ENCODE assay signal across 1 cellular context in the genomic region with DNA sequence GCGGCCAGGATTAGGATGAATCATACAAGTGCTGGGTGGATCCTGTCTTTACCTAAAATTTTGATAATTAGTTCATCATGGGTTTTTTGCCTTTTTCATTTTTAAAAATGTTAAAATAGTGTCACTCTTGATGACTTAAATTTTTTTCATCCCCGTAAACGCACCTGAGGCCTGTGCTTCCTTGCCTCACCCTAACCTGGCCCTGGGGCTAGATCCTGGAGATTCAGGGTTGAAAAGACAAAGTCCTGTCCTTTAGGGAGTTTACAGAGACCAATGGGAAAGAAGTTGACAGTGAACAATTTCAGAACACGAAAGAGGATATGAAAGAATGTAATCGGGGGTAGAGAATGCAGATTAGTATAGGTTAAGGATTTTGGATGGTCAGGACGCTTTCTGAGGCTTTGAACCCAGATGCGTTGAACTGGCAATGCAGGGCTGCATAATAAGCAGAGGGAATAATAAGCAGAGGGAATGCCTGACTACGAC.
TF ChIP-seq lines count a peak whose summit lies in the region.

No MANE protein-coding gene starts in this region.

TF ChIP-seq in WTC11, 78 proteins besides CTCF, POLR2A, EP300 and RAD21 (continued from another document):
- TF ChIP-seq, protein P1, sequence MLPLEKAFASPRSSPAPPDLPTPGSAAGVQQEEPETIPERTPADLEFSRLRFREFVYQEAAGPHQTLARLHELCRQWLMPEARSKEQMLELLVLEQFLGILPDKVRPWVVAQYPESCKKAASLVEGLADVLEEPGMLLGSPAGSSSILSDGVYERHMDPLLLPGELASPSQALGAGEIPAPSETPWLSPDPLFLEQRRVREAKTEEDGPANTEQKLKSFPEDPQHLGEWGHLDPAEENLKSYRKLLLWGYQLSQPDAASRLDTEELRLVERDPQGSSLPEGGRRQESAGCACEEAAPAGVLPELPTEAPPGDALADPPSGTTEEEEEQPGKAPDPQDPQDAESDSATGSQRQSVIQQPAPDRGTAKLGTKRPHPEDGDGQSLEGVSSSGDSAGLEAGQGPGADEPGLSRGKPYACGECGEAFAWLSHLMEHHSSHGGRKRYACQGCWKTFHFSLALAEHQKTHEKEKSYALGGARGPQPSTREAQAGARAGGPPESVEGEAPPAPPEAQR (CRISPR knock-in tag; IDR thresholded peaks at IDR 0.05): no peak
- TF ChIP-seq, protein P2, sequence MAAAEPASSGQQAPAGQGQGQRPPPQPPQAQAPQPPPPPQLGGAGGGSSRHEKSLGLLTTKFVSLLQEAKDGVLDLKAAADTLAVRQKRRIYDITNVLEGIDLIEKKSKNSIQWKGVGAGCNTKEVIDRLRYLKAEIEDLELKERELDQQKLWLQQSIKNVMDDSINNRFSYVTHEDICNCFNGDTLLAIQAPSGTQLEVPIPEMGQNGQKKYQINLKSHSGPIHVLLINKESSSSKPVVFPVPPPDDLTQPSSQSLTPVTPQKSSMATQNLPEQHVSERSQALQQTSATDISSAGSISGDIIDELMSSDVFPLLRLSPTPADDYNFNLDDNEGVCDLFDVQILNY (CRISPR knock-in tag; IDR thresholded peaks at IDR 0.05): no peak
